ENCODE assay signal across 8 cellular contexts in the genomic region with DNA sequence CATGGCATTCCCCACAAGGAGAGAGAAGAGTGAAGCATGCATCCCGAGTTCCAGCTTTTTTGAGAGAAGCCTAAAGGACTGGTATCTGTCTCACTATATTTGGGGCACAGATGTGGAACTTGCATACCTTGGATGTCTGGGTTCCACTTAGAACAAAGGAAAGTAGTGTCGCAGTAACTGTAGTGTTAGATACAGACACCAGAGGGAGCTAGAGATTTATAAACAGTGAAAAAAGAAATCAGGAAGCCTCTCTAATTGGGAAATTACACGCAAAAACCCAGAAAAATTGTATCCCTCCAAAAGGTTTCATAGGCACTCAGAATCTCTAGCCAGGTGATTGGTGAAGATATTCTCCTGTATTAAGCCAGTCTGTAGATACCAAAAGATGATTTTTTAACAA. TPM values are rescaled to one million over a fixed set of nuclear protein-coding genes. Genes with fewer than 3 reads are reported as not detected.
DNase-seq lines count a peak whose midpoint lies in the region; ATAC-seq and TF ChIP-seq lines count a peak whose summit lies in the region.

No MANE protein-coding gene starts in this region.

- H3K27me3 ChIP-seq in tibial nerve = peaks cover 0 to 5% of the 10 kb centered on the region in 2 donors

- 0 to 1% methylated on average over 3 of the region's 3 CpGs for WGBS in tibial nerve, 2 donors

- H3K9me3 ChIP-seq in tibial nerve = no peaks in the 10 kb centered on the region

- H3K36me3 ChIP-seq in tibial nerve = no peaks in the 10 kb centered on the region

- TF ChIP-seq CTCF in AG10803 (conservative IDR thresholded peaks at IDR 0.05; ENCODE audit: low read length) (peak; percentile 66), GM20000 (IDR thresholded peaks at IDR 0.05; ENCODE audit: extremely low read depth, missing control alignments) (no peak), tibial nerve (IDR thresholded peaks at IDR 0.05) (peak; percentile 19 to 46 (median 42))

- H3K4me3 ChIP-seq in AG10803 (ENCODE audit: low read length) = no peak overlapping the region
- no peak overlapping the region for H3K4me3 ChIP-seq in tibial nerve

- H3K27ac ChIP-seq in tibial nerve = no peak overlapping the region
- H3K27ac ChIP-seq in caudate nucleus (ENCODE audit: low read depth, low read length) = no peak overlapping the region

- TF ChIP-seq POLR2A in tibial nerve (IDR thresholded peaks at IDR 0.05) = no peak

- DNase-seq in AG10803 (ENCODE audit: low read depth) (peak; percentile 5), GM20000 (ENCODE audit: low spot score) (peak; percentile 2), OCI-M1 (lab: John Stamatoyannopoulos, UW) (peak; percentile 44), globus pallidus (ENCODE audit: low spot score) (peak; percentile 11), tibial nerve (ENCODE audit: low spot score in 2 of 2) (peak in 1 of 2 donors; percentile 5), caudate nucleus (lab: John Stamatoyannopoulos, UW) (no peak)

- no peak for TF ChIP-seq EP300 in tibial nerve (IDR thresholded peaks at IDR 0.05)

- ATAC-seq in HG03571 (IDR thresholded peaks at IDR 0.05; ENCODE audit: unreplicated experiment) (no peak), HG03045 (IDR thresholded peaks at IDR 0.05; ENCODE audit: unreplicated experiment) (no peak)

- no peaks in the 10 kb centered on the region for H3K4me1 ChIP-seq in tibial nerve

RNA-seq across cellular contexts. Expression of a gene that starts 34.4 kb away (rescaled TPM):
- total RNA-seq in tibial nerve = not detected

Comparison
In these comparisons a context has a peak if more than half of its experiments do, and no peak if none do; other contexts are left out.
1. DNase-seq: peak in AG10803 (single experiment), GM20000 (single experiment), OCI-M1 (single experiment) and globus pallidus (single experiment); none in caudate nucleus (0 of 61).